Comparison of ENCODE assay signal across 23 cellular contexts in genomic region chr5:96150007-96150406, GRCh38.
DNase-seq lines count a peak whose midpoint lies in the region; TF ChIP-seq lines count a peak whose summit lies in the region.
"Had no signal": no experiment of that assay in that cellular context is flagged by ENCODE, and none has a peak within 500 bp of the region (broad histone marks: within the 10 kb centered on the region; RNA-seq: fewer than 3 reads in every experiment).

No MANE protein-coding gene starts in this region.

- H3K27ac ChIP-seq in C4-2B: peak overlapping the region; percentile 39
- H3K27ac ChIP-seq: cardiac muscle cell, uterus had no signal

- H3K36me3 Mint-ChIP-seq in dendritic cell treated with granulocyte-macrophage colony-stimulating factor and Interleukin-4, amounts not matched to agents 40 ng/mL and 50 ng/mL, for 4 days (ENCODE audit: low read depth): no peaks in the 10 kb centered on the region
- H3K36me3 Mint-ChIP-seq in mesothelial cell of epicardium (no peaks in the 10 kb centered on the region), Calu3 (ENCODE audit: insufficient read depth, unreplicated experiment) (no peaks in the 10 kb centered on the region)
- H3K36me3 Mint-ChIP-seq: activated naive CD4-positive, alpha-beta T cell treated with anti-CD3 and anti-CD28 coated beads, Interleukin-2, amount 10 ng/mL, durations not matched to agents 7 days and 5 days; stimulated activated effector memory CD8-positive, alpha-beta T cell treated with anti-CD3 and anti-CD28 coated beads, Interleukin-12 subunit alpha, Interleukin-12 subunit beta, amount 100 ng/mL, for 72 hours had no signal

- H3K27me3 Mint-ChIP-seq in dendritic cell treated with granulocyte-macrophage colony-stimulating factor and Interleukin-4, amounts not matched to agents 40 ng/mL and 50 ng/mL, for 4 days: no peaks in the 10 kb centered on the region
- H3K27me3 Mint-ChIP-seq in mesothelial cell of epicardium (ENCODE audit: low read depth): no peaks in the 10 kb centered on the region
- no peaks in the 10 kb centered on the region for H3K27me3 Mint-ChIP-seq in Calu3 (ENCODE audit: unreplicated experiment)

- DNase-seq in NCI-H69 (lab: John Stamatoyannopoulos, UW) (peak; percentile 51), mesothelial cell of epicardium (ENCODE audit: low spot score in 2 of 2, unreplicated experiment in 2 of 2) (no peak), NCI-H446 treated with DMSO at 0.1 percent for 48 hours (lab: John Stamatoyannopoulos, UW) (no peak), midbrain (lab: John Stamatoyannopoulos, UW) (no peak), Calu3 (no peak)
- no peak for DNase-seq in stimulated activated CD4-positive, alpha-beta T cell treated with anti-CD3 and anti-CD28 coated beads, Interleukin-4, amount 100 ng/mL, for 1 hour
- DNase-seq: ACHN; activated CD4-positive, alpha-beta T cell treated with anti-CD3 and anti-CD28 coated beads, Interleukin-2, amount 10 ng/mL, durations not matched to agents 7 days and 5 days; activated naive CD4-positive, alpha-beta T cell treated with anti-CD3 and anti-CD28 coated beads, Interleukin-2, amount 10 ng/mL, durations not matched to agents 7 days and 5 days; COR-L47; cortex of kidney; DND-41; NCI-H1436; NCI-H748 treated with DMSO at 0.1 percent for 48 hours; nucleus accumbens; small intestine; substantia nigra; uterus had no signal

- BruUV-seq in Calu3 (replicated peaks; lab: Mats Ljungman, UMichigan): no TSS peak

- H3K9me3 Mint-ChIP-seq in dendritic cell treated with granulocyte-macrophage colony-stimulating factor and Interleukin-4, amounts not matched to agents 40 ng/mL and 50 ng/mL, for 4 days: peaks cover 14% of the 10 kb centered on the region
- H3K9me3 Mint-ChIP-seq in mesothelial cell of epicardium: no peaks in the 10 kb centered on the region
- H3K9me3 Mint-ChIP-seq in Calu3 (ENCODE audit: low read depth, unreplicated experiment): no peaks in the 10 kb centered on the region
- H3K9me3 Mint-ChIP-seq: activated CD4-positive, alpha-beta T cell treated with anti-CD3 and anti-CD28 coated beads, Interleukin-2, amount 10 ng/mL, durations not matched to agents 7 days and 5 days; activated naive CD4-positive, alpha-beta T cell treated with anti-CD3 and anti-CD28 coated beads, Interleukin-2, amount 10 ng/mL, durations not matched to agents 7 days and 5 days; HFFc6; stimulated activated effector memory CD8-positive, alpha-beta T cell treated with anti-CD3 and anti-CD28 coated beads, Interleukin-12 subunit alpha, Interleukin-12 subunit beta, amount 100 ng/mL, for 72 hours had no signal

- no peak overlapping the region for H3K4me3 Mint-ChIP-seq in dendritic cell treated with granulocyte-macrophage colony-stimulating factor and Interleukin-4, amounts not matched to agents 40 ng/mL and 50 ng/mL, for 4 days
- H3K4me3 Mint-ChIP-seq in mesothelial cell of epicardium: no peak overlapping the region
- H3K4me3 Mint-ChIP-seq in Calu3 (ENCODE audit: low read depth, unreplicated experiment): no peak overlapping the region
- H3K4me3 Mint-ChIP-seq: activated CD4-positive, alpha-beta T cell treated with anti-CD3 and anti-CD28 coated beads, Interleukin-2, amount 10 ng/mL, durations not matched to agents 7 days and 5 days; activated naive CD4-positive, alpha-beta T cell treated with anti-CD3 and anti-CD28 coated beads, Interleukin-2, amount 10 ng/mL, durations not matched to agents 7 days and 5 days; HFFc6; stimulated activated effector memory CD8-positive, alpha-beta T cell treated with anti-CD3 and anti-CD28 coated beads, Interleukin-12 subunit alpha, Interleukin-12 subunit beta, amount 100 ng/mL, for 72 hours had no signal

- intact Hi-C loops in dendritic cell treated with granulocyte-macrophage colony-stimulating factor and Interleukin-4, amounts not matched to agents 40 ng/mL and 50 ng/mL, for 4 days (cut with micrococcal nuclease): no loop called here
- intact Hi-C loops in Calu3 (cut with micrococcal nuclease; ENCODE audit: unreplicated experiment): no loop called here

- H3K4me1 Mint-ChIP-seq in dendritic cell treated with granulocyte-macrophage colony-stimulating factor and Interleukin-4, amounts not matched to agents 40 ng/mL and 50 ng/mL, for 4 days (ENCODE audit: low read depth): peaks cover 32% of the 10 kb centered on the region
- H3K4me1 Mint-ChIP-seq in mesothelial cell of epicardium (peaks cover 24% of the 10 kb centered on the region), Calu3 (ENCODE audit: low read depth, unreplicated experiment) (peaks cover 9% of the 10 kb centered on the region)
- H3K4me1 Mint-ChIP-seq: activated CD4-positive, alpha-beta T cell treated with anti-CD3 and anti-CD28 coated beads, Interleukin-2, amount 10 ng/mL, durations not matched to agents 7 days and 5 days; activated naive CD4-positive, alpha-beta T cell treated with anti-CD3 and anti-CD28 coated beads, Interleukin-2, amount 10 ng/mL, durations not matched to agents 7 days and 5 days had no signal

- TF ChIP-seq CTCF in C4-2B (conservative IDR thresholded peaks at IDR 0.05): no peak
- no peak for TF ChIP-seq CTCF in mesothelial cell of epicardium (IDR thresholded peaks at IDR 0.05; ENCODE audit: unreplicated experiment)
- no peak for TF ChIP-seq CTCF in Calu3 (IDR thresholded peaks at IDR 0.05; ENCODE audit: unreplicated experiment)

- CTCF ChIA-PET in Calu3 (lab: Charles Lee): no interaction called here

- peak overlapping the region; percentile 16 for H3K27ac Mint-ChIP-seq in dendritic cell treated with granulocyte-macrophage colony-stimulating factor and Interleukin-4, amounts not matched to agents 40 ng/mL and 50 ng/mL, for 4 days
- H3K27ac Mint-ChIP-seq in mesothelial cell of epicardium (peak overlapping the region; percentile 71), Calu3 (ENCODE audit: unreplicated experiment) (no peak overlapping the region)
- H3K27ac Mint-ChIP-seq: activated CD4-positive, alpha-beta T cell treated with anti-CD3 and anti-CD28 coated beads, Interleukin-2, amount 10 ng/mL, durations not matched to agents 7 days and 5 days; activated naive CD4-positive, alpha-beta T cell treated with anti-CD3 and anti-CD28 coated beads, Interleukin-2, amount 10 ng/mL, durations not matched to agents 7 days and 5 days; HFFc6; stimulated activated effector memory CD8-positive, alpha-beta T cell treated with anti-CD3 and anti-CD28 coated beads, Interleukin-12 subunit alpha, Interleukin-12 subunit beta, amount 100 ng/mL, for 72 hours had no signal
